In the genomic region with DNA sequence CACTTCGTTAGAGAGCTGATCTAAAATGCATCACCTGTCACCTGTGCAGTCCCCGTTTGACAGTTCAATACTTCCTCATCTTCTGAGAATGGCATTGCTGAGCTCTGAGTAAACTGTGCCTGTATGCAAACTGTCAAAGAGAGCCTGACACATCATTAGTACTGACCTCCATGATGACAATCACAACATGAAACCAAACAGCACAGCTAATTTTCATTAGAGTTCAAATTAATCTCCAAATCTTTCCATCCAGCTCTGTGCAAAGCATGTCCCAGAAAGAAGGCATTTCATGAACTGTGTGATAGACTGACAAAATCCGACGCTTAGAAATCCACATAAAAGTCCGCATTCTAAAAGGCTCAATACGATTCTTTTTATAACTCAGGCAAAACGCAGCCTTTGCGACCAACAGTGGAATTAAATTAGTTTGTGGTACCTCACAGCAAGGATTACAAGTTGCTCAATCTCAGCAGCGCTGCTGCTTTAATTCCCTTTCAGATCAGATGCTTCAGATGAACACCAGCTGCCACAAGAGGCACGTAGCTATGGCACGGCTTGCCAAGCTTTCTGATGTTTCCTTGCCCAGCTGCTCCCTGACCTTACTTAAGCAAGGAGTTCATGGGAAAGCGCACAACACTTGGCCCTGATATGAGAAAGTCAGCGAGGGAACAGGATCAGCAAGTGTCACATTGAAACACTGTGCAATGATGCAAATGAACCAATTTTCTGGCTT, we compare ENCODE assay signal across 1 cellular context.
TF ChIP-seq lines count a peak whose summit lies in the region.

No MANE protein-coding gene starts in this region.

TF ChIP-seq in SK-N-SH treated with all-trans-retinoic acid at 6 μM for 48 hours, 23 proteins besides CTCF, POLR2A, EP300 and RAD21 (continued from another document):
- TF ChIP-seq, protein P1, sequence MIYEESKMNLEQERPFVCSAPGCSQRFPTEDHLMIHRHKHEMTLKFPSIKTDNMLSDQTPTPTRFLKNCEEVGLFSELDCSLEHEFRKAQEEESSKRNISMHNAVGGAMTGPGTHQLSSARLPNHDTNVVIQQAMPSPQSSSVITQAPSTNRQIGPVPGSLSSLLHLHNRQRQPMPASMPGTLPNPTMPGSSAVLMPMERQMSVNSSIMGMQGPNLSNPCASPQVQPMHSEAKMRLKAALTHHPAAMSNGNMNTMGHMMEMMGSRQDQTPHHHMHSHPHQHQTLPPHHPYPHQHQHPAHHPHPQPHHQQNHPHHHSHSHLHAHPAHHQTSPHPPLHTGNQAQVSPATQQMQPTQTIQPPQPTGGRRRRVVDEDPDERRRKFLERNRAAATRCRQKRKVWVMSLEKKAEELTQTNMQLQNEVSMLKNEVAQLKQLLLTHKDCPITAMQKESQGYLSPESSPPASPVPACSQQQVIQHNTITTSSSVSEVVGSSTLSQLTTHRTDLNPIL (CRISPR knock-in tag; IDR thresholded peaks at IDR 0.05; ENCODE audit: low read depth), result no peak
- no peak for TF ChIP-seq ZNF70 (CRISPR knock-in tag; IDR thresholded peaks at IDR 0.05)
- TF ChIP-seq PPARA (CRISPR knock-in tag; IDR thresholded peaks at IDR 0.05; ENCODE audit: borderline replicate concordance), result no peak
- TF ChIP-seq, protein P2, sequence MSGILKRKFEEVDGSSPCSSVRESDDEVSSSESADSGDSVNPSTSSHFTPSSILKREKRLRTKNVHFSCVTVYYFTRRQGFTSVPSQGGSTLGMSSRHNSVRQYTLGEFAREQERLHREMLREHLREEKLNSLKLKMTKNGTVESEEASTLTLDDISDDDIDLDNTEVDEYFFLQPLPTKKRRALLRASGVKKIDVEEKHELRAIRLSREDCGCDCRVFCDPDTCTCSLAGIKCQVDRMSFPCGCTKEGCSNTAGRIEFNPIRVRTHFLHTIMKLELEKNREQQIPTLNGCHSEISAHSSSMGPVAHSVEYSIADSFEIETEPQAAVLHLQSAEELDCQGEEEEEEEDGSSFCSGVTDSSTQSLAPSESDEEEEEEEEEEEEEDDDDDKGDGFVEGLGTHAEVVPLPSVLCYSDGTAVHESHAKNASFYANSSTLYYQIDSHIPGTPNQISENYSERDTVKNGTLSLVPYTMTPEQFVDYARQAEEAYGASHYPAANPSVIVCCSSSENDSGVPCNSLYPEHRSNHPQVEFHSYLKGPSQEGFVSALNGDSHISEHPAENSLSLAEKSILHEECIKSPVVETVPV (CRISPR knock-in tag; IDR thresholded peaks at IDR 0.05), result no peak
- no peak for TF ChIP-seq TCF4 (CRISPR knock-in tag; IDR thresholded peaks at IDR 0.05; ENCODE audit: borderline replicate concordance)
